In the genomic region with DNA sequence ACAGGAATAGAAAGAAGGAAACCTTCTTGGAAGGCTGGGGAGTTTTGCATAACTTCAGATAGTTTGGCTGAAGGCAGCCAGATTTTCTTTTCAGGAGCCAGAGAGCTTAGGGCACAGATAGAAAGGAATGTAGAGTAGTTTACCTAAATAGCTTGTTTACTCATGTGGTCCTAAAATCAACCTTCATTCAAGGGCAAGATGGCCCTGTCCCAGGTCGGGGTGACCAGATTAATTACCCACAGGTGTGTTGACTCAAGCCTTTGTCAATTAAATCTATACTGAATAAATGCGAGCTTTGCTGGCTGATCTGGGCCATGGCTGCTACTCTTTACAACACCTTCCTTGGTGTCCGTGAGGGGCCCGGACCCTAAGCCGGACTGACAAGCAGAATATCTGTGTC, we compare ENCODE assay signal across 8 cellular contexts.
"Had no signal": no experiment of that assay in that cellular context is flagged by ENCODE, and none has a peak within 500 bp of the region (broad histone marks: within the 10 kb centered on the region; RNA-seq: fewer than 3 reads in every experiment).

No MANE protein-coding gene starts in this region.

- H3K36me3 Mint-ChIP-seq: IgD-negative memory B cell had no signal

- H3K4me1 ChIP-seq: HAP-1 had no signal

- H3K36me3 ChIP-seq: HAP-1 had no signal

- H3K9me3 ChIP-seq: HAP-1 had no signal

- ATAC-seq: HCT116, HepG2 had no signal

- H3K27ac ChIP-seq: HL-60 had no signal

- H3K27me3 Mint-ChIP-seq: IgD-negative memory B cell had no signal

- DNase-seq: GOT3, H7, KBM-7 had no signal

- H3K4me3 ChIP-seq: HAP-1 had no signal

- H3K27ac Mint-ChIP-seq: IgD-negative memory B cell had no signal
